ENCODE assay signal across 8 cellular contexts in the genomic region with DNA sequence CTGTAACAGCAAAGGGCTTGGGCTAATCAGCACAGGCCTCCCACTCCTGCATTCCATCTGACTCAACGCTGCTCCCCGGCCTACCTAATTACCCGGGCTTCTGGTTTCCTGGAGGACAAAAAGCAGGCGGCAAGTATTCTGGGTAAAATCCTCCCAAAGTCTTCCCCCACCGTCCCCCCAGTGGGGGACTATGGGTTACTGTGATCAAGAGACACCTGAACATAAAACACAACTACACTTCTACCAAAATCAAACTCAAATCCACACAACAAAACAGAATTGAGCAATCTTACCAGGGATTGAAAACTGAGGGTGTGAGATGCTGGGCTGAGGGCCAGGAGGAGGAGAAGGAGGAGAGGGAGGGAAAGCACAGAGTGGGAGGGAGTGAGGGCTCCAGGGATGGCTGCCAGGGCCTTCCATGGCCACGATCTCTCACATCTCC. TPM values are rescaled to one million over a fixed set of nuclear protein-coding genes. Genes with fewer than 3 reads are reported as not detected.
DNase-seq lines count a peak whose midpoint lies in the region; ATAC-seq lines count a peak whose summit lies in the region.

No MANE protein-coding gene starts in this region.

- H3K36me3 Mint-ChIP-seq in activated T-helper 17 cell treated with anti-CD3 and anti-CD28 coated beads, Interleukin-2, amount 50 U/mL, for 72 hours (ENCODE audit: low read depth) = peaks cover 82% of the 10 kb centered on the region

- H3K27me3 Mint-ChIP-seq in activated T-helper 17 cell treated with anti-CD3 and anti-CD28 coated beads, Interleukin-2, amount 50 U/mL, for 72 hours = no peaks in the 10 kb centered on the region

- intact Hi-C loops in Right ventricle myocardium inferior (cut with DNase I) = no loop called here
- intact Hi-C loops in posterior cingulate gyrus (cut with DNase I) = no loop called here

- peaks cover 13% of the 10 kb centered on the region for H3K4me1 Mint-ChIP-seq in activated T-helper 17 cell treated with anti-CD3 and anti-CD28 coated beads, Interleukin-2, amount 50 U/mL, for 72 hours

- peak; percentile 47 for DNase-seq in ELF-1 (ENCODE audit: low read depth, low spot score)
- DNase-seq in Right ventricle myocardium inferior (ENCODE audit: missing footprints) = peak; percentile 89
- peak; percentile 57 to 94 (median 76) for DNase-seq in posterior cingulate gyrus
- DNase-seq in retina = no peak
- DNase-seq in GM19240 (ENCODE audit: insufficient read length, low spot score) = no peak
- DNase-seq in LoVo (ENCODE audit: low spot score) = no peak
- no peak for DNase-seq in HuH-7 (ENCODE audit: low spot score)

- ATAC-seq in activated T-helper 17 cell treated with anti-CD3 and anti-CD28 coated beads, Interleukin-2, amount 50 U/mL, for 72 hours (replicated peaks) = no peak
- peak; percentile 87 for ATAC-seq in Right ventricle myocardium inferior

- no peak overlapping the region for H3K4me3 Mint-ChIP-seq in activated T-helper 17 cell treated with anti-CD3 and anti-CD28 coated beads, Interleukin-2, amount 50 U/mL, for 72 hours

- no peaks in the 10 kb centered on the region for H3K9me3 Mint-ChIP-seq in activated T-helper 17 cell treated with anti-CD3 and anti-CD28 coated beads, Interleukin-2, amount 50 U/mL, for 72 hours

- peak overlapping the region; percentile 45 for H3K27ac Mint-ChIP-seq in activated T-helper 17 cell treated with anti-CD3 and anti-CD28 coated beads, Interleukin-2, amount 50 U/mL, for 72 hours

RNA-seq across cellular contexts. Expression of a gene that starts 8.9 kb away (rescaled TPM):
- total RNA-seq in activated T-helper 17 cell treated with anti-CD3 and anti-CD28 coated beads, Interleukin-2, amount 50 U/mL, for 72 hours = 100 to 1,000 TPM in 1 of 2 donors, 10 to 100 TPM in 1; 58.0 to 110 TPM
- total RNA-seq in Right ventricle myocardium inferior = 15.4 TPM

RNA-seq across cellular contexts. Expression of a gene that starts 22.4 kb away (rescaled TPM):
- 10 to 100 TPM; 43.4 to 51.1 TPM for total RNA-seq in activated T-helper 17 cell treated with anti-CD3 and anti-CD28 coated beads, Interleukin-2, amount 50 U/mL, for 72 hours
- total RNA-seq in Right ventricle myocardium inferior = 29.3 TPM

RNA-seq across cellular contexts. Expression of a gene that starts 31.9 kb away (rescaled TPM):
- total RNA-seq in activated T-helper 17 cell treated with anti-CD3 and anti-CD28 coated beads, Interleukin-2, amount 50 U/mL, for 72 hours = 10 to 100 TPM; 20.3 to 27.1 TPM
- total RNA-seq in Right ventricle myocardium inferior = 0.38 TPM

RNA-seq across cellular contexts. Expression of a gene that starts 59.4 kb away (rescaled TPM):
- total RNA-seq in activated T-helper 17 cell treated with anti-CD3 and anti-CD28 coated beads, Interleukin-2, amount 50 U/mL, for 72 hours = 10 to 100 TPM; 34.9 to 37.6 TPM
- total RNA-seq in Right ventricle myocardium inferior = 14.1 TPM

Comparison
In these comparisons a context has a peak if more than half of its experiments do, and no peak if none do; other contexts are left out.
1. DNase-seq: peak in ELF-1 (single experiment), Right ventricle myocardium inferior (single experiment) and posterior cingulate gyrus (10 of 10); none in retina (single experiment), GM19240 (single experiment), LoVo (single experiment) and HuH-7 (single experiment).
2. RNA of a gene that starts 31.9 kb away (total RNA-seq): 20.3 to 27.1 TPM in activated T-helper 17 cell treated with anti-CD3 and anti-CD28 coated beads, Interleukin-2, amount 50 U/mL, for 72 hours; 0.38 TPM in Right ventricle myocardium inferior (single experiment); every median in the first group is over 10 times any median in the second.